20 cellular contexts compared by ENCODE assay signal in genomic region chr6:134508862-134509498, GRCh38.
"Had no signal": no experiment of that assay in that cellular context is flagged by ENCODE, and none has a peak within 500 bp of the region (broad histone marks: within the 10 kb centered on the region; RNA-seq: fewer than 3 reads in every experiment).

No MANE protein-coding gene starts in this region.

- H3K27ac ChIP-seq: dorsolateral prefrontal cortex, gastrocnemius medialis, left ventricle myocardium inferior, neural progenitor cell, right atrium auricular region, stomach had no signal

- H3K9ac ChIP-seq: neural progenitor cell had no signal

- DNase-seq: activated CD4-positive, alpha-beta T cell treated with anti-CD3 and anti-CD28 coated beads, Interleukin-2, amount 50 U/mL, for 4 hours; activated CD4-positive, CD25-positive, alpha-beta regulatory T cell; activated naive CD4-positive, alpha-beta T cell treated with Interleukin-2 at 50 U/mL for 16 hours; activated naive CD8-positive, alpha-beta T cell treated with anti-CD3 and anti-CD28 coated beads, Interleukin-2, amount 10 ng/mL, durations not matched to agents 7 days and 5 days; activated T-cell treated with anti-CD3 and anti-CD28 coated beads for 4 hours; amygdala; central memory CD4-positive, alpha-beta T cell; dorsolateral prefrontal cortex; erythroblast; gastrocnemius medialis; head of caudate nucleus; kidney; left ventricle myocardium inferior; naive B cell; stimulated activated CD4-positive, alpha-beta T cell treated with anti-CD3 and anti-CD28 coated beads, Interleukin-15, amount 100 ng/mL, for 24 hours; stimulated activated CD4-positive, alpha-beta T cell treated with anti-CD3 and anti-CD28 coated beads, Interleukin-4, amount 100 ng/mL, for 1 hour; stomach; T1000 had no signal

- H3K4me2 ChIP-seq: neural progenitor cell had no signal

- H2AFZ ChIP-seq: neural progenitor cell had no signal

- H3K27me3 ChIP-seq: gastrocnemius medialis, neural progenitor cell, right atrium auricular region, stomach had no signal

- H3K36me3 ChIP-seq: gastrocnemius medialis, left ventricle myocardium inferior, neural progenitor cell, right atrium auricular region, stomach had no signal

- H3K4me1 ChIP-seq: gastrocnemius medialis, neural progenitor cell had no signal

- H3K9me3 ChIP-seq: gastrocnemius medialis, left ventricle myocardium inferior, right atrium auricular region, stomach had no signal

- ATAC-seq: gastrocnemius medialis had no signal

- H3K4me3 ChIP-seq: dorsolateral prefrontal cortex, gastrocnemius medialis, left ventricle myocardium inferior, neural progenitor cell, right atrium auricular region, stomach had no signal
